In genomic region chr14:50001999-50002925, GRCh38 we compare ENCODE assay signal across 8 cellular contexts.
DNase-seq lines count a peak whose midpoint lies in the region; ATAC-seq and TF ChIP-seq lines count a peak whose summit lies in the region.

No MANE protein-coding gene starts in this region.

- no CpG with 5 or more reads among the region's 10 CpGs for WGBS in trophoblast cell (ENCODE audit: extremely low coverage, insufficient coverage, insufficient read length)

- H3K9me3 ChIP-seq in duodenal mucosa (ENCODE audit: control insufficient read depth in 1 of 2, low read length in 2 of 2), result no peaks in the 10 kb centered on the region
- no peaks in the 10 kb centered on the region for H3K9me3 ChIP-seq in trophoblast cell (ENCODE audit: insufficient read depth, low read depth, low read length)

- peak overlapping the region; percentile 97 for H3K14ac ChIP-seq in trophoblast cell (ENCODE audit: low read length)

- H2BK12ac ChIP-seq in trophoblast cell (ENCODE audit: low read length), result peak overlapping the region; percentile 94

- ATAC-seq in HG03354 (IDR thresholded peaks at IDR 0.05; ENCODE audit: poor library complexity, severe bottlenecking, unreplicated experiment) (peak; percentile 24), GM19452 (IDR thresholded peaks at IDR 0.05; ENCODE audit: unreplicated experiment) (no peak), GM21528 (IDR thresholded peaks at IDR 0.05; ENCODE audit: low FRiP score, unreplicated experiment) (no peak)

- DNase-seq in GM10266 (ENCODE audit: extremely low spot score) (peak; percentile 82), trophoblast cell (peak in 1 of 2 donors; percentile 15), NCI-H1694 (lab: John Stamatoyannopoulos, UW) (no peak)
- peak; percentile 21 to 60 for DNase-seq in activated CD4-positive, alpha-beta T cell treated with anti-CD3 and anti-CD28 coated beads for 24 hours (ENCODE audit: low read depth in 2 of 2)

- peak overlapping the region; percentile 99 for H2BK5ac ChIP-seq in trophoblast cell (ENCODE audit: low read depth, low read length, poor library complexity)

- no peak overlapping the region for H3K23ac ChIP-seq in trophoblast cell (ENCODE audit: low read length)

- no peak for TF ChIP-seq CTCF in GM10266 (IDR thresholded peaks at IDR 0.05; ENCODE audit: control insufficient read depth, insufficient read depth, low read depth, missing control alignments)

- peak overlapping the region; percentile 62 for H3K4me2 ChIP-seq in trophoblast cell (ENCODE audit: low read length)

- H4K8ac ChIP-seq in trophoblast cell (ENCODE audit: low read depth, low read length), result peak overlapping the region; percentile 97

- H3K79me1 ChIP-seq in trophoblast cell (ENCODE audit: low read length), result peaks cover 70% of the 10 kb centered on the region

- H4K91ac ChIP-seq in trophoblast cell (ENCODE audit: low read depth, low read length), result peak overlapping the region; percentile 99

- peak overlapping the region; percentile 93 for H4K12ac ChIP-seq in trophoblast cell (ENCODE audit: low read depth, low read length)

- H2BK120ac ChIP-seq in trophoblast cell (ENCODE audit: insufficient read depth, low read length, poor library complexity), result peak overlapping the region; percentile 99

- peak overlapping the region; percentile 97 for H3K18ac ChIP-seq in trophoblast cell (ENCODE audit: low read length)

- H3K9ac ChIP-seq in duodenal mucosa (ENCODE audit: low read depth in 1 of 2, low read length in 2 of 2), result peak overlapping the region; percentile 64 to 70
- no peak overlapping the region for H3K9ac ChIP-seq in trophoblast cell (ENCODE audit: low read length)

- H3K27ac ChIP-seq in duodenal mucosa (ENCODE audit: low read depth, low read length) (peak overlapping the region; percentile 94), trophoblast cell (ENCODE audit: low read depth, low read length) (peak overlapping the region; percentile 100)

- H3K4ac ChIP-seq in trophoblast cell (ENCODE audit: low read depth, low read length), result peak overlapping the region; percentile 88

- H3K4me1 ChIP-seq in duodenal mucosa (ENCODE audit: control insufficient read depth in 1 of 2, insufficient read depth in 2 of 2, low read length in 2 of 2), result peaks cover 52 to 57% of the 10 kb centered on the region in 2 donors
- H3K4me1 ChIP-seq in trophoblast cell (ENCODE audit: control insufficient read depth in 1 of 2, insufficient read depth in 2 of 2, low read length in 2 of 2), result peaks cover 29 to 49% of the 10 kb centered on the region in 2 experiments

- peak overlapping the region; percentile 53 for H2AFZ ChIP-seq in trophoblast cell (ENCODE audit: insufficient read depth, low read length, poor library complexity)

- H3K36me3 ChIP-seq in duodenal mucosa (ENCODE audit: control insufficient read depth in 1 of 2, insufficient read depth in 2 of 2, low read length in 2 of 2) (no peaks in the 10 kb centered on the region), trophoblast cell (ENCODE audit: control insufficient read depth in 1 of 2, insufficient read depth in 2 of 2, low read length in 2 of 2) (no peaks in the 10 kb centered on the region)

- H3K79me2 ChIP-seq in trophoblast cell (ENCODE audit: control insufficient read depth, insufficient read depth, low read length, poor library complexity), result peaks cover 23% of the 10 kb centered on the region

- H3K4me3 ChIP-seq in duodenal mucosa (ENCODE audit: low read depth in 1 of 2, low read length in 2 of 2) (peak overlapping the region; percentile 63 to 68), trophoblast cell (ENCODE audit: low read depth, low read length) (no peak overlapping the region)

- peak overlapping the region; percentile 93 for H2AK5ac ChIP-seq in trophoblast cell (ENCODE audit: low read length)

- H3K27me3 ChIP-seq in duodenal mucosa (ENCODE audit: control insufficient read depth in 1 of 2, insufficient read depth in 2 of 2, low read length in 2 of 2), result no peaks in the 10 kb centered on the region
- no peaks in the 10 kb centered on the region for H3K27me3 ChIP-seq in trophoblast cell (ENCODE audit: insufficient read depth, low read length)
